ENCODE assay signal across 11 cellular contexts in genomic region chr7:381211-382117, GRCh38.
DNase-seq lines count a peak whose midpoint lies in the region; ATAC-seq and TF ChIP-seq lines count a peak whose summit lies in the region.
"Had no signal": no experiment of that assay in that cellular context is flagged by ENCODE, and none has a peak within 500 bp of the region (broad histone marks: within the 10 kb centered on the region; RNA-seq: fewer than 3 reads in every experiment).

No MANE protein-coding gene starts in this region.

- TF ChIP-seq POLR2A in ovary (IDR thresholded peaks at IDR 0.05) = no peak

- 62 to 66% (median 64%) methylated on average over 24 of the region's 24 CpGs for WGBS in ovary, 3 donors

- H3K9me3 ChIP-seq in ovary = no peaks in the 10 kb centered on the region

- no peak for ATAC-seq in HG03175 (IDR thresholded peaks at IDR 0.05; ENCODE audit: unreplicated experiment)
- ATAC-seq in GM21576 (IDR thresholded peaks at IDR 0.05; ENCODE audit: unreplicated experiment) = no peak
- ATAC-seq: left colon had no signal

- H3K27me3 Mint-ChIP-seq in activated naive CD8-positive, alpha-beta T cell = no peaks in the 10 kb centered on the region

- peaks cover 27% of the 10 kb centered on the region for H3K4me1 Mint-ChIP-seq in activated naive CD8-positive, alpha-beta T cell (ENCODE audit: low read depth)

- peak overlapping the region; percentile 62 for H3K4me3 Mint-ChIP-seq in activated naive CD8-positive, alpha-beta T cell

- no peaks in the 10 kb centered on the region for H3K36me3 ChIP-seq in ovary
- H3K36me3 ChIP-seq: esophagus muscularis mucosa had no signal

- H3K4me3 ChIP-seq in ovary = no peak overlapping the region
- H3K4me3 ChIP-seq: esophagus muscularis mucosa had no signal

- H3K4me1 ChIP-seq in ovary (ENCODE audit: insufficient read depth) = no peaks in the 10 kb centered on the region

- no peak for TF ChIP-seq CTCF in ovary (IDR thresholded peaks at IDR 0.05)

- intact Hi-C loops in ovary (cut with DNase I) = no loop called here

- no peaks in the 10 kb centered on the region for H3K27me3 ChIP-seq in ovary

- no peak overlapping the region for H3K27ac ChIP-seq in ovary
- H3K27ac ChIP-seq: esophagus muscularis mucosa had no signal

- peaks cover 4% of the 10 kb centered on the region for H3K36me3 Mint-ChIP-seq in activated naive CD8-positive, alpha-beta T cell

- H3K9me3 Mint-ChIP-seq in activated naive CD8-positive, alpha-beta T cell (ENCODE audit: low read depth) = peaks cover 9% of the 10 kb centered on the region

- TF ChIP-seq EP300 in ovary (IDR thresholded peaks at IDR 0.05) = no peak

- peak overlapping the region; percentile 80 for H3K27ac Mint-ChIP-seq in activated naive CD8-positive, alpha-beta T cell

- peak; percentile 46 for DNase-seq in stimulated activated CD4-positive, alpha-beta T cell treated with anti-CD3 and anti-CD28 coated beads, Interleukin-12 subunit alpha, Interleukin-12 subunit beta, amount 100 ng/mL, for 4 hours
- no peak for DNase-seq in stimulated activated CD4-positive, alpha-beta T cell treated with anti-CD3 and anti-CD28 coated beads, Interleukin-1b, Interleukin-23, amount 100 ng/mL, for 48 hours
- DNase-seq in ovary (peak in 3 of 5 donors; percentile 9 to 17 (median 11)), NCI-H128 (lab: John Stamatoyannopoulos, UW; ENCODE audit: unreplicated experiment) (no peak), NCI-H2107 (lab: John Stamatoyannopoulos, UW) (no peak)
- DNase-seq: left colon, retina had no signal

Comparison
In these comparisons a context has a peak if more than half of its experiments do, and no peak if none do; other contexts are left out.
1. DNase-seq: peak in stimulated activated CD4-positive, alpha-beta T cell treated with anti-CD3 and anti-CD28 coated beads, Interleukin-12 subunit alpha, Interleukin-12 subunit beta, amount 100 ng/mL, for 4 hours (single experiment) and ovary (3 of 5); none in stimulated activated CD4-positive, alpha-beta T cell treated with anti-CD3 and anti-CD28 coated beads, Interleukin-1b, Interleukin-23, amount 100 ng/mL, for 48 hours (single experiment), NCI-H128 (single experiment) and NCI-H2107 (single experiment).